ENCODE assay signal across 8 cellular contexts in genomic region chr11:121451982-121452608, GRCh38.
DNase-seq lines count a peak whose midpoint lies in the region; TF ChIP-seq lines count a peak whose summit lies in the region.

Gene SORL1 (plus strand): TSS chr11:121452314. CDS start chr11:121452332, 18 bp downstream.

- no peaks in the 10 kb centered on the region for H3K36me3 ChIP-seq in HEK293 (ENCODE audit: control insufficient read depth in 2 of 2, insufficient read depth in 1 of 2, low read length in 2 of 2)

- no peaks in the 10 kb centered on the region for H3K9me3 ChIP-seq in HEK293 (ENCODE audit: control insufficient read depth, insufficient read depth, low read depth, low read length)

- no peaks in the 10 kb centered on the region for H3K4me1 ChIP-seq in HEK293 (ENCODE audit: control insufficient read depth, insufficient read depth, low read length)

- CTCF ChIA-PET in HEK293 (lab: Yijun Ruan, JAX): interaction anchor here (0.7 to 2.2 kb wide), 4 partner anchors 11 to 139 kb away, joined by 4 to 16 read pairs (median 10); no protein-coding TSS in a partner anchor

- no peak for DNase-seq in GM12864 (ENCODE audit: low read depth)
- DNase-seq in NCI-H1092 (lab: John Stamatoyannopoulos, UW): peak; percentile 74
- peak; percentile 65 for DNase-seq in activated CD4-positive, alpha-beta T cell treated with anti-CD3 and anti-CD28 coated beads for 1 hour
- peak; percentile 94 for DNase-seq in left kidney (ENCODE audit: low read depth, low spot score)
- peak; percentile 56 for DNase-seq in stimulated activated CD4-positive, alpha-beta T cell treated with anti-CD3 and anti-CD28 coated beads, Interleukin-2, amount 100 ng/mL, for 4 hours (ENCODE audit: low read depth)
- DNase-seq in OCI-M2 (lab: John Stamatoyannopoulos, UW; ENCODE audit: unreplicated experiment): no peak

- H3K4me3 ChIP-seq in GM12864 (ENCODE audit: low read depth, low read length) (peak within 1 kb of the TSS; percentile 92), HEK293 (ENCODE audit: low read depth, low read length) (peak within 1 kb of the TSS; percentile 76)

- peak; percentile 78 for TF ChIP-seq CTCF in GM12864 (IDR thresholded peaks at IDR 0.05; ENCODE audit: low read depth, low read length, missing control alignments)
- peak; percentile 64 for TF ChIP-seq CTCF in HEK293 (tag by site-specific recombination; IDR thresholded peaks at IDR 0.05)

- POLR2A ChIA-PET in HEK293 (lab: Yijun Ruan, JAX): interaction anchor here (1.9 to 2.8 kb wide), 2 partner anchors 9 to 15 kb away, joined by 5 to 11 read pairs; no protein-coding TSS in a partner anchor

- H3K27ac ChIP-seq in HEK293 (ENCODE audit: extremely low read depth, low read depth, low read length) (peak within 1 kb of the TSS; percentile 53; the same call in 1 of the 2 replicates), cingulate gyrus (ENCODE audit: low read depth, low read length) (peak within 1 kb of the TSS; percentile 76)

TF ChIP-seq in HEK293, 187 proteins besides CTCF, POLR2A, EP300 and RAD21 (continues in another document):
- TF ChIP-seq ZNF830 (tag by site-specific recombination; IDR thresholded peaks at IDR 0.05; ENCODE audit: low read depth) (no peak), TSHZ1 (tag by site-specific recombination; IDR thresholded peaks at IDR 0.05; ENCODE audit: borderline replicate concordance) (no peak), ZNF221 (tag by site-specific recombination; IDR thresholded peaks at IDR 0.05; ENCODE audit: borderline replicate concordance) (no peak), ZSCAN23 (tag by site-specific recombination; IDR thresholded peaks at IDR 0.05) (no peak), FEZF1 (tag by site-specific recombination; IDR thresholded peaks at IDR 0.05) (no peak), HOXC10 (CRISPR knock-in tag; IDR thresholded peaks at IDR 0.05) (no peak), ZBTB7A (tag by site-specific recombination; IDR thresholded peaks at IDR 0.05; ENCODE audit: low read depth) (no peak), SP2 (tag by site-specific recombination; IDR thresholded peaks at IDR 0.05) (no peak), ZEB2 (tag by site-specific recombination; IDR thresholded peaks at IDR 0.05) (no peak), ZNF16 (tag by site-specific recombination; IDR thresholded peaks at IDR 0.05; ENCODE audit: low read depth) (no peak), ZBTB8A (tag by site-specific recombination; IDR thresholded peaks at IDR 0.05) (no peak), ZNF311 (tag by site-specific recombination; IDR thresholded peaks at IDR 0.05; ENCODE audit: borderline replicate concordance) (no peak), PRDM2 (tag by site-specific recombination; IDR thresholded peaks at IDR 0.05; ENCODE audit: borderline replicate concordance) (no peak), PATZ1 (tag by site-specific recombination; IDR thresholded peaks at IDR 0.05) (peak; percentile 5; the same call in 1 of the 2 replicates), BCL11B (tag by site-specific recombination; IDR thresholded peaks at IDR 0.05; ENCODE audit: low read depth) (no peak), ZNF211 (tag by site-specific recombination; IDR thresholded peaks at IDR 0.05; ENCODE audit: low read depth) (no peak)

Comparison
In these comparisons a context has a peak if more than half of its experiments do, and no peak if none do; other contexts are left out.
1. DNase-seq: peak in NCI-H1092 (single experiment), activated CD4-positive, alpha-beta T cell treated with anti-CD3 and anti-CD28 coated beads for 1 hour (single experiment), left kidney (single experiment) and stimulated activated CD4-positive, alpha-beta T cell treated with anti-CD3 and anti-CD28 coated beads, Interleukin-2, amount 100 ng/mL, for 4 hours (single experiment); none in GM12864 (single experiment) and OCI-M2 (single experiment).